Comparison of ENCODE assay signal across 1 cellular context in the genomic region with DNA sequence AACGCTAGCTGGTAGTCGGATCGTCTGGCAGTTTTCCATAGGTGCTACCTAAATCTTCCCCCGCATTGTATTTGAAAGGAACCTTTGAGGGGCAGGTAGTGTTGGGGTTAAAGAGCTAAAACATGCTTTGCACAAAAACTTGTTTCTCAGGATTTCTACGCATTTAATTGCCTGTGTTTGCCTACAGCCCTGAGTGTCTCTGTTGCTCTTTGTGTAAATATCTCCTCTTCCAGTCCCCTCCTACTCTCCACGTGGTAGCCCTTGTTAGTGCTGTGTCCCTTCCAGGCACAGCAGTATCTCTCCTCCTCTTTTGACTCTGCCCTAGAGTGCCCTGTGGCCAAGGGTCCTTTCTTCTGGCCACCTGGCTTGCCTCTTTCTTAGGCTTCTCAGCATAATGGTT.
TF ChIP-seq lines count a peak whose summit lies in the region.

No MANE protein-coding gene starts in this region.

TF ChIP-seq in HepG2, 621 proteins besides CTCF, POLR2A, EP300 and RAD21 (continued from another document):
- TF ChIP-seq, protein P1, sequence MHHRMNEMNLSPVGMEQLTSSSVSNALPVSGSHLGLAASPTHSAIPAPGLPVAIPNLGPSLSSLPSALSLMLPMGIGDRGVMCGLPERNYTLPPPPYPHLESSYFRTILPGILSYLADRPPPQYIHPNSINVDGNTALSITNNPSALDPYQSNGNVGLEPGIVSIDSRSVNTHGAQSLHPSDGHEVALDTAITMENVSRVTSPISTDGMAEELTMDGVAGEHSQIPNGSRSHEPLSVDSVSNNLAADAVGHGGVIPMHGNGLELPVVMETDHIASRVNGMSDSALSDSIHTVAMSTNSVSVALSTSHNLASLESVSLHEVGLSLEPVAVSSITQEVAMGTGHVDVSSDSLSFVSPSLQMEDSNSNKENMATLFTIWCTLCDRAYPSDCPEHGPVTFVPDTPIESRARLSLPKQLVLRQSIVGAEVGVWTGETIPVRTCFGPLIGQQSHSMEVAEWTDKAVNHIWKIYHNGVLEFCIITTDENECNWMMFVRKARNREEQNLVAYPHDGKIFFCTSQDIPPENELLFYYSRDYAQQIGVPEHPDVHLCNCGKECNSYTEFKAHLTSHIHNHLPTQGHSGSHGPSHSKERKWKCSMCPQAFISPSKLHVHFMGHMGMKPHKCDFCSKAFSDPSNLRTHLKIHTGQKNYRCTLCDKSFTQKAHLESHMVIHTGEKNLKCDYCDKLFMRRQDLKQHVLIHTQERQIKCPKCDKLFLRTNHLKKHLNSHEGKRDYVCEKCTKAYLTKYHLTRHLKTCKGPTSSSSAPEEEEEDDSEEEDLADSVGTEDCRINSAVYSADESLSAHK (CRISPR knock-in tag; IDR thresholded peaks at IDR 0.05; ENCODE audit: borderline replicate concordance), result no peak
- TF ChIP-seq ZNF207 (IDR thresholded peaks at IDR 0.05; ENCODE audit: borderline replicate concordance), result no peak
- TF ChIP-seq PAF1 (CRISPR knock-in tag; IDR thresholded peaks at IDR 0.05), result no peak
- no peak for TF ChIP-seq ZNF550 (CRISPR knock-in tag; IDR thresholded peaks at IDR 0.05; ENCODE audit: borderline replicate concordance)
- no peak for TF ChIP-seq FLYWCH1 (CRISPR knock-in tag; IDR thresholded peaks at IDR 0.05)
- no peak for TF ChIP-seq ZNF468 (CRISPR knock-in tag; IDR thresholded peaks at IDR 0.05)
- no peak for TF ChIP-seq ZSCAN9 (CRISPR knock-in tag; IDR thresholded peaks at IDR 0.05; ENCODE audit: borderline replicate concordance)
- TF ChIP-seq, protein P2, sequence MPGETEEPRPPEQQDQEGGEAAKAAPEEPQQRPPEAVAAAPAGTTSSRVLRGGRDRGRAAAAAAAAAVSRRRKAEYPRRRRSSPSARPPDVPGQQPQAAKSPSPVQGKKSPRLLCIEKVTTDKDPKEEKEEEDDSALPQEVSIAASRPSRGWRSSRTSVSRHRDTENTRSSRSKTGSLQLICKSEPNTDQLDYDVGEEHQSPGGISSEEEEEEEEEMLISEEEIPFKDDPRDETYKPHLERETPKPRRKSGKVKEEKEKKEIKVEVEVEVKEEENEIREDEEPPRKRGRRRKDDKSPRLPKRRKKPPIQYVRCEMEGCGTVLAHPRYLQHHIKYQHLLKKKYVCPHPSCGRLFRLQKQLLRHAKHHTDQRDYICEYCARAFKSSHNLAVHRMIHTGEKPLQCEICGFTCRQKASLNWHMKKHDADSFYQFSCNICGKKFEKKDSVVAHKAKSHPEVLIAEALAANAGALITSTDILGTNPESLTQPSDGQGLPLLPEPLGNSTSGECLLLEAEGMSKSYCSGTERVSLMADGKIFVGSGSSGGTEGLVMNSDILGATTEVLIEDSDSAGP (CRISPR knock-in tag; IDR thresholded peaks at IDR 0.05; ENCODE audit: borderline replicate concordance), result no peak
- TF ChIP-seq BCL6 (CRISPR knock-in tag; IDR thresholded peaks at IDR 0.05), result peak; percentile 49; the same call in 1 of the 2 replicates
TF ChIP-seq in HepG2: peak in this region for 2.
